8 cellular contexts compared by ENCODE assay signal in the genomic region with DNA sequence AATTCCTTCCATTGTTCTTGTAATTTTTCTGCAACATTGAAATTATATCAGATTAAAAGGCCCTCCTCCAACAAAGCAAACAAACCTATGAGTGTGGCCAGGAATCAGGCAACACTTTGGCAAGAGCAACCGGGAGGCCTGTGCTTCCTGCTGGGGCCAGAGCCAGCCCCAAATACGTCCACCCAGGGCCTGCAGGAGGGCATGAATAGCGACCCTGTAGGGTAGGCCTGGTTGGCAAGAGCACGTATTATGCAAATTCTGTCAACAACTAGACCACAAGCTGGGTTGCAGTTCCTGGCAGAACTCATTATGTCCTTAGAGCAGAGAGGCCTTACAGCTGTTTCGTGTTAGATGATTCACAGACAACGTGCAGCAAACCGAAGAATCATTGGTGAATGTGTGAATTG. TPM values are rescaled to one million over a fixed set of nuclear protein-coding genes. Genes with fewer than 3 reads are reported as not detected.
DNase-seq lines count a peak whose midpoint lies in the region; ATAC-seq and TF ChIP-seq lines count a peak whose summit lies in the region.

No MANE protein-coding gene starts in this region.

- DNase-seq in AG20443 (ENCODE audit: low spot score) (peak; percentile 92), NCI-H2107 (lab: John Stamatoyannopoulos, UW) (peak; percentile 59), mesothelial cell of epicardium (ENCODE audit: low spot score in 2 of 2, unreplicated experiment in 2 of 2) (no peak), testis (peak; percentile 71)
- DNase-seq in activated CD4-positive, alpha-beta T cell treated with anti-CD3 and anti-CD28 coated beads, Interleukin-2, amount 10 ng/mL, durations not matched to agents 24 days and 14 days: peak; percentile 84
- peak; percentile 32 for DNase-seq in effector CD4-positive, alpha-beta T cell

- ATAC-seq in GM18868 (IDR thresholded peaks at IDR 0.05; ENCODE audit: unreplicated experiment) (peak; percentile 56), HG03045 (IDR thresholded peaks at IDR 0.05; ENCODE audit: unreplicated experiment) (peak; percentile 73)

- peak overlapping the region; percentile 87 to 97 for H3K27ac ChIP-seq in testis

- H3K27me3 ChIP-seq in testis: no peaks in the 10 kb centered on the region

- peaks cover 17% of the 10 kb centered on the region for H3K36me3 Mint-ChIP-seq in activated CD4-positive, alpha-beta T cell treated with anti-CD3 and anti-CD28 coated beads, Interleukin-2, amount 10 ng/mL, durations not matched to agents 24 days and 14 days (ENCODE audit: low read depth)
- peaks cover 7% of the 10 kb centered on the region for H3K36me3 Mint-ChIP-seq in mesothelial cell of epicardium

- H3K4me1 ChIP-seq in testis: peaks cover 46% of the 10 kb centered on the region

- WGBS in testis, 2 donors: 31 to 43% methylated on average over 7 of the region's 7 CpGs

- H3K36me3 ChIP-seq in testis (ENCODE audit: low read depth, missing control alignments): no peaks in the 10 kb centered on the region

- H3K27ac Mint-ChIP-seq in activated CD4-positive, alpha-beta T cell treated with anti-CD3 and anti-CD28 coated beads, Interleukin-2, amount 10 ng/mL, durations not matched to agents 24 days and 14 days: peak overlapping the region; percentile 94
- peak overlapping the region; percentile 99 for H3K27ac Mint-ChIP-seq in mesothelial cell of epicardium

- no peak for TF ChIP-seq CTCF in mesothelial cell of epicardium (IDR thresholded peaks at IDR 0.05; ENCODE audit: unreplicated experiment)
- peak in 1 of 3 experiments; percentile 17 for TF ChIP-seq CTCF in testis (IDR thresholded peaks at IDR 0.05)

- no peak overlapping the region for H3K4me3 ChIP-seq in testis

- no peak for TF ChIP-seq POLR2A in testis (IDR thresholded peaks at IDR 0.05)

- peaks cover 12% of the 10 kb centered on the region for H3K9me3 Mint-ChIP-seq in activated CD4-positive, alpha-beta T cell treated with anti-CD3 and anti-CD28 coated beads, Interleukin-2, amount 10 ng/mL, durations not matched to agents 24 days and 14 days
- peaks cover 8% of the 10 kb centered on the region for H3K9me3 Mint-ChIP-seq in mesothelial cell of epicardium

- intact Hi-C loops in activated CD4-positive, alpha-beta T cell treated with anti-CD3 and anti-CD28 coated beads, Interleukin-2, amount 10 ng/mL, durations not matched to agents 24 days and 14 days (cut with micrococcal nuclease): loop anchor here (2.0 to 10.0 kb wide), 4 partner anchors 51 to 333 kb away; partner anchors contain the start of genes FBXO34 and MAPK1IP1L
- intact Hi-C loops in testis (cut with DNase I; ENCODE audit: low total_unique reads): no loop called here

- peak overlapping the region; percentile 73 for H3K4me3 Mint-ChIP-seq in activated CD4-positive, alpha-beta T cell treated with anti-CD3 and anti-CD28 coated beads, Interleukin-2, amount 10 ng/mL, durations not matched to agents 24 days and 14 days
- H3K4me3 Mint-ChIP-seq in mesothelial cell of epicardium: no peak overlapping the region

- no peaks in the 10 kb centered on the region for H3K27me3 Mint-ChIP-seq in activated CD4-positive, alpha-beta T cell treated with anti-CD3 and anti-CD28 coated beads, Interleukin-2, amount 10 ng/mL, durations not matched to agents 24 days and 14 days
- no peaks in the 10 kb centered on the region for H3K27me3 Mint-ChIP-seq in mesothelial cell of epicardium (ENCODE audit: low read depth)

- H3K9me3 ChIP-seq in testis: no peaks in the 10 kb centered on the region

- peaks cover 46% of the 10 kb centered on the region for H3K4me1 Mint-ChIP-seq in activated CD4-positive, alpha-beta T cell treated with anti-CD3 and anti-CD28 coated beads, Interleukin-2, amount 10 ng/mL, durations not matched to agents 24 days and 14 days
- H3K4me1 Mint-ChIP-seq in mesothelial cell of epicardium: peaks cover 29% of the 10 kb centered on the region

RNA-seq across cellular contexts. Expression of gene LGALS3, which starts 26.9 kb away (rescaled TPM):
- total RNA-seq in activated CD4-positive, alpha-beta T cell treated with anti-CD3 and anti-CD28 coated beads, Interleukin-2, amount 10 ng/mL, durations not matched to agents 24 days and 14 days: 11.1 and 12.2 TPM in 2 replicates
- total RNA-seq in mesothelial cell of epicardium (17.1 to 19.4 TPM (median 19.2 TPM) in 3 replicates), testis (100 to 1,000 TPM; 224 to 274 TPM)
- polyA plus RNA-seq in testis (ENCODE audit: insufficient read depth, low read depth, low replicate concordance): 169 TPM

RNA-seq across cellular contexts. Expression of gene MAPK1IP1L, which starts 50.7 kb away (rescaled TPM):
- total RNA-seq in activated CD4-positive, alpha-beta T cell treated with anti-CD3 and anti-CD28 coated beads, Interleukin-2, amount 10 ng/mL, durations not matched to agents 24 days and 14 days: 142 and 144 TPM in 2 replicates
- total RNA-seq in mesothelial cell of epicardium (116 to 120 TPM (median 119 TPM) in 3 replicates), testis (100 to 1,000 TPM; 105 to 146 TPM)
- 87.0 TPM for polyA plus RNA-seq in testis (ENCODE audit: insufficient read depth, low read depth, low replicate concordance)

Comparison
In these comparisons a context has a peak if more than half of its experiments do, and no peak if none do; other contexts are left out.
1. DNase-seq: peak in AG20443 (single experiment), NCI-H2107 (single experiment), activated CD4-positive, alpha-beta T cell treated with anti-CD3 and anti-CD28 coated beads, Interleukin-2, amount 10 ng/mL, durations not matched to agents 24 days and 14 days (single experiment), effector CD4-positive, alpha-beta T cell (single experiment) and testis (single experiment); none in mesothelial cell of epicardium (0 of 2).
2. RNA of gene LGALS3, which starts 26.9 kb away (total RNA-seq): 224 to 274 TPM in testis; 17.1 to 19.4 TPM in mesothelial cell of epicardium and 11.1 to 12.2 TPM in activated CD4-positive, alpha-beta T cell treated with anti-CD3 and anti-CD28 coated beads, Interleukin-2, amount 10 ng/mL, durations not matched to agents 24 days and 14 days; every median in the first group is over 10 times any median in the second.